ENCODE assay signal across 21 cellular contexts in genomic region chr1:12188115-12188514, GRCh38. TPM values are rescaled to one million over a fixed set of nuclear protein-coding genes. Genes with fewer than 3 reads are reported as not detected.
A peak's percentile ranks its signal among the peaks of the same experiment; 100 is the strongest.
DNase-seq lines count a peak whose midpoint lies in the region; ATAC-seq and TF ChIP-seq lines count a peak whose summit lies in the region.
"Had no signal": no experiment of that assay in that cellular context is flagged by ENCODE, and none has a peak within 500 bp of the region (broad histone marks: within the 10 kb centered on the region; RNA-seq: fewer than 3 reads in every experiment).

No MANE protein-coding gene starts in this region.

- whole genome bisulfite sequencing in right lobe of liver (ENCODE audit: insufficient coverage, low coverage, low lambda C conversion rate, missing lambda C conversion rate): 29% methylated on average over 2 of the region's 3 CpGs

- no peak overlapping the region for H3K4me3 Mint-ChIP-seq in activated naive CD8-positive, alpha-beta T cell treated with anti-CD3 and anti-CD28 coated beads, Interleukin-2, amount 50 U/mL, for 24 hours
- no peak overlapping the region for H3K4me3 Mint-ChIP-seq in HFFc6
- H3K4me3 Mint-ChIP-seq: naive B cell; T-helper 2 cell treated with Interferon-gamma antibody and Interleukin-4, amounts not matched to agents 5 μg/mL and 100 μg/mL, for 36 hours had no signal

- H3K9me3 ChIP-seq in left ventricle myocardium inferior (replicated peaks) (no peaks in the 10 kb centered on the region), right lobe of liver (no peaks in the 10 kb centered on the region)
- H3K9me3 ChIP-seq: gastroesophageal sphincter, lower lobe of right lung, stomach had no signal

- intact Hi-C loops in left ventricle myocardium inferior (cut with micrococcal nuclease) (no loop called here), left cardiac atrium (cut with DNase I) (no loop called here), right lobe of liver (cut with DNase I) (no loop called here)

- no peaks in the 10 kb centered on the region for H3K9me3 Mint-ChIP-seq in activated naive CD8-positive, alpha-beta T cell treated with anti-CD3 and anti-CD28 coated beads, Interleukin-2, amount 50 U/mL, for 24 hours
- no peaks in the 10 kb centered on the region for H3K9me3 Mint-ChIP-seq in HFFc6
- H3K9me3 Mint-ChIP-seq: naive B cell; T-helper 2 cell treated with Interferon-gamma antibody and Interleukin-4, amounts not matched to agents 5 μg/mL and 100 μg/mL, for 36 hours had no signal

- no peak for DNase-seq in left ventricle myocardium inferior
- DNase-seq in left cardiac atrium: no peak
- no peak for DNase-seq in activated naive CD8-positive, alpha-beta T cell treated with anti-CD3 and anti-CD28 coated beads, Interleukin-2, amount 50 U/mL, for 24 hours
- DNase-seq in right lobe of liver: no peak
- DNase-seq in ureter (ENCODE audit: low spot score): no peak
- no peak for DNase-seq in HFFc6
- DNase-seq in NCI-H1417 (lab: John Stamatoyannopoulos, UW): no peak
- DNase-seq: activated CD4-positive, alpha-beta T cell treated with anti-CD3 and anti-CD28 coated beads for 48 hours; cerebellar nuclear complex; GOT3; lower lobe of right lung; naive B cell; NCI-H1694; NCI-H446; SHP77 treated with DMSO at 0.1 percent for 48 hours; stimulated activated CD4-positive, alpha-beta T cell treated with anti-CD3 and anti-CD28 coated beads, Interleukin-15, amount 100 ng/mL, for 24 hours; stomach had no signal

- TF ChIP-seq CTCF in left ventricle myocardium inferior (IDR thresholded peaks at IDR 0.05; ENCODE audit: borderline replicate concordance) (no peak), right lobe of liver (IDR thresholded peaks at IDR 0.05) (no peak), HFFc6 (IDR thresholded peaks at IDR 0.05) (no peak)

- peaks cover 45% of the 10 kb centered on the region for H3K36me3 Mint-ChIP-seq in activated naive CD8-positive, alpha-beta T cell treated with anti-CD3 and anti-CD28 coated beads, Interleukin-2, amount 50 U/mL, for 24 hours (ENCODE audit: low read depth)
- H3K36me3 Mint-ChIP-seq in HFFc6 (ENCODE audit: low read depth): no peaks in the 10 kb centered on the region

- ATAC-seq in left cardiac atrium (no peak), right lobe of liver (no peak), HG03439 (IDR thresholded peaks at IDR 0.05; ENCODE audit: unreplicated experiment) (no peak)
- no peak for ATAC-seq in activated naive CD8-positive, alpha-beta T cell treated with anti-CD3 and anti-CD28 coated beads, Interleukin-2, amount 50 U/mL, for 24 hours
- ATAC-seq: gastroesophageal sphincter, lower lobe of right lung had no signal

- H3K4me3 ChIP-seq in left ventricle myocardium inferior: no peak overlapping the region
- no peak overlapping the region for H3K4me3 ChIP-seq in right lobe of liver
- H3K4me3 ChIP-seq: gastroesophageal sphincter, lower lobe of right lung, stomach had no signal

- no peaks in the 10 kb centered on the region for H3K27me3 Mint-ChIP-seq in activated naive CD8-positive, alpha-beta T cell treated with anti-CD3 and anti-CD28 coated beads, Interleukin-2, amount 50 U/mL, for 24 hours
- H3K27me3 Mint-ChIP-seq in HFFc6 (ENCODE audit: insufficient read depth): peaks cover 16% of the 10 kb centered on the region
- H3K27me3 Mint-ChIP-seq: naive B cell had no signal

- peak overlapping the region; percentile 43 for H3K27ac Mint-ChIP-seq in activated naive CD8-positive, alpha-beta T cell treated with anti-CD3 and anti-CD28 coated beads, Interleukin-2, amount 50 U/mL, for 24 hours
- no peak overlapping the region for H3K27ac Mint-ChIP-seq in HFFc6

- peak overlapping the region; percentile 94 for H3K27ac ChIP-seq in left ventricle myocardium inferior (replicated peaks)
- peak overlapping the region in 2 of 3 donors; percentile 64 to 93 for H3K27ac ChIP-seq in right lobe of liver
- H3K27ac ChIP-seq: lower lobe of right lung, stomach had no signal

- H3K27me3 ChIP-seq in left ventricle myocardium inferior (ENCODE audit: low read depth) (peaks cover 6% of the 10 kb centered on the region), right lobe of liver (no peaks in the 10 kb centered on the region)
- H3K27me3 ChIP-seq: stomach had no signal

- H3K36me3 ChIP-seq in left ventricle myocardium inferior (peaks cover 20% of the 10 kb centered on the region), right lobe of liver (peaks cover 0 to 10% (median 6%) of the 10 kb centered on the region in 4 donors)

- H3K4me1 ChIP-seq in left ventricle myocardium inferior (peaks cover 59% of the 10 kb centered on the region), right lobe of liver (peaks cover 0 to 50% (median 28%) of the 10 kb centered on the region in 4 donors)

- TF ChIP-seq POLR2A in right lobe of liver (IDR thresholded peaks at IDR 0.05): no peak

- H3K4me1 Mint-ChIP-seq in activated naive CD8-positive, alpha-beta T cell treated with anti-CD3 and anti-CD28 coated beads, Interleukin-2, amount 50 U/mL, for 24 hours: peaks cover 46% of the 10 kb centered on the region
- H3K4me1 Mint-ChIP-seq in HFFc6 (ENCODE audit: low read depth): peaks cover 9% of the 10 kb centered on the region

RNA-seq across cellular contexts. Expression of gene TNFRSF1B, which starts 21.3 kb away (rescaled TPM):
- total RNA-seq in left ventricle myocardium inferior: 16.2 TPM
- 10 to 100 TPM; 28.3 to 28.5 TPM for total RNA-seq in left cardiac atrium
- 10 to 100 TPM; 12.9 to 56.9 (median 26.5) TPM for total RNA-seq in right lobe of liver
- 28.0 TPM for total RNA-seq in ureter
- total RNA-seq in HFFc6 (2021; fragmentation: NEBNext Ultra II Directional; extraction: Animal tissue kit (Norgen Biotek cat#: 25700)): under 1 TPM; 0.14 to 0.66 (median 0.33) TPM
- total RNA-seq: MCF 10A had no signal

RNA-seq across cellular contexts. Expression of gene VPS13D, which starts 41.7 kb away (rescaled TPM):
- total RNA-seq in left ventricle myocardium inferior (71.6 TPM), left cardiac atrium (10 to 100 TPM; 43.1 to 50.6 TPM), right lobe of liver (10 to 100 TPM; 25.9 to 36.9 (median 30.8) TPM), ureter (98.5 TPM)
- 10 to 100 TPM; 18.8 to 29.5 (median 21.5) TPM for total RNA-seq in HFFc6 (2021; fragmentation: NEBNext Ultra II Directional; extraction: Animal tissue kit (Norgen Biotek cat#: 25700))

Comparison
In these comparisons a context has a peak if more than half of its experiments do, and no peak if none do; other contexts are left out.
1. RNA of gene TNFRSF1B, which starts 21.3 kb away (total RNA-seq): 12.9 to 56.9 TPM in right lobe of liver, 28.3 to 28.5 TPM in left cardiac atrium, 28.0 TPM in ureter (single experiment) and 16.2 TPM in left ventricle myocardium inferior (single experiment); 0.14 to 0.66 TPM in HFFc6; every median in the first group is over 4 times any median in the second.